In the genomic region with DNA sequence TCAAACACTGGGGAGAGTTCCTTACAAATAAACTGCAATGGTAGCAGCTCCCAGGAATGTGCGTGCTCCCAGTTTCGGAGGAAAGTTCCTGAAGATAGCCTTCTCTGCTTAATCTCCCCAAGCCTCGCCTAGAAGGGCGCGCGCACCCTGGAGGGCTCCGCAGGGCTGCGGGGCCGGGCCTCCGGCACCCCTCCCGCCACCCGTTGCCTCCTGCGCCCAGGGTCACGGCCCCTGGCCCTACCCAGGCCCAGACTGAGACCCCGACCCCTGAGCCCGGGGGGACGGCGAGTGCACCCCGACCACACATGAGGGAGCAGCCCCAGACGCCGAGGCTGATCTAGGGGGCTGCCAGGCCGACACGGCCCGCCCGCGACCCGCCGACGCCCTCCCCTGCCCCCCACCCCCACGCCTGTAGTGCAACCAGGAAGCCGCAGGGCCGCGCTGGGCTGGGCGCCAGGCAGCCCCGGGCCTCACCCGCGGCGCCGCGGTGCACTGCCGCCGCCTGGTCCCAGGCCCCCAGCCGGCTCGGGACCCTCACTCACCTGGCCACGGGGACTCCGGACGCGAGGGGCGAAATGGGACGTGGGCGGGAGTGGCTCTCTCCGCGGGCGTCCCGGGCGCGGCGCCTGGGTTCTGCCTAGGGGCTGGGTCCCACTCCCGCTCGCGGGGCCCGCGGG, we compare ENCODE assay signal across 7 cellular contexts. TPM values are rescaled to one million over a fixed set of nuclear protein-coding genes. Genes with fewer than 3 reads are reported as not detected.
DNase-seq lines count a peak whose midpoint lies in the region; ATAC-seq and TF ChIP-seq lines count a peak whose summit lies in the region.

No MANE protein-coding gene starts in this region.

- peak overlapping the region; percentile 93 for H3K4me3 Mint-ChIP-seq in HFFc6

- peak; percentile 21 for ATAC-seq in GM18519 (IDR thresholded peaks at IDR 0.05; ENCODE audit: low FRiP score, unreplicated experiment)

- peaks cover 8% of the 10 kb centered on the region for H3K36me3 Mint-ChIP-seq in HFFc6 (ENCODE audit: low read depth)

- peak overlapping the region; percentile 75 for H3K4me3 ChIP-seq in iPS-15b (ENCODE audit: low read depth, low read length)
- peak overlapping the region; percentile 70 to 97 (median 86) for H3K4me3 ChIP-seq in skin epidermis

- H3K4me1 ChIP-seq in iPS-15b (ENCODE audit: control insufficient read depth, insufficient read depth, low read length), result peaks cover 14% of the 10 kb centered on the region

- peaks cover 10% of the 10 kb centered on the region for H3K27me3 ChIP-seq in iPS-15b (ENCODE audit: control insufficient read depth, insufficient read depth, low read length)

- no peaks in the 10 kb centered on the region for H3K9me3 Mint-ChIP-seq in HFFc6

- peaks cover 3% of the 10 kb centered on the region for H3K27me3 Mint-ChIP-seq in HFFc6 (ENCODE audit: insufficient read depth)

- peak overlapping the region; percentile 66 for H3K9ac ChIP-seq in iPS-15b (ENCODE audit: low read depth, low read length)

- peak overlapping the region; percentile 77 for H3K27ac Mint-ChIP-seq in HFFc6

- H3K27ac ChIP-seq in angular gyrus (ENCODE audit: low read depth, low read length) (peak overlapping the region; percentile 79), skin epidermis (peak overlapping the region; percentile 90 to 99 (median 97))

- DNase-seq in HFFc6 (peak; percentile 9), NCI-H69 (lab: John Stamatoyannopoulos, UW) (peak; percentile 60), GOT3 (lab: John Stamatoyannopoulos, UW) (no peak)

- H3K9me3 ChIP-seq in iPS-15b (ENCODE audit: control insufficient read depth, insufficient read depth, low read length), result no peaks in the 10 kb centered on the region

- TF ChIP-seq CTCF in HFFc6 (IDR thresholded peaks at IDR 0.05), result no peak

- H3K4me1 Mint-ChIP-seq in HFFc6 (ENCODE audit: low read depth), result peaks cover 82% of the 10 kb centered on the region

- no peaks in the 10 kb centered on the region for H3K36me3 ChIP-seq in iPS-15b (ENCODE audit: control insufficient read depth, insufficient read depth, low read length)

RNA-seq across cellular contexts. Expression of gene ANXA11, which starts 0.4 kb away (rescaled TPM):
- 100 to 1,000 TPM; 253 to 361 (median 336) TPM for total RNA-seq in HFFc6 (2021; fragmentation: NEBNext Ultra II Directional; extraction: Animal tissue kit (Norgen Biotek cat#: 25700))
